ENCODE assay signal across 1 cellular context in the genomic region with DNA sequence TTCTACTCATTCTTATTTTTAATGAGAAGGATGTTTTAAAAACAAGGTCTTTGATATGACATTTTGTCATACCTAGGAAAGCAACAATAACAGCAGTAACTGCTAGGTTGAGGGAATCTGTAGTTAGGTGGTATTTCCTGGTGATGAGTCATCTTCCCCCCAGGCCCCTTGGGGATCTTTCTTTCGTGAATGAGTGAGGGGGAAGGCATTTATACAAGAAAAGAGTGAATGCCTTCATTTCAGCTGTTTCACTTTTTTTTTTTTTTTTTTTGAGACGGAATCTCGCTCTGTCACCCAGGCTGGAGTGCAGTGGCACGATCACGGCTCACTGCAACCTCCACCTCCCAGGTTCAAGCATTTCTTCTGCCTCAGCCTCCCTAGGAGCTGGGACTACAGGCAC.
A peak's percentile ranks its signal among the peaks of the same experiment; 100 is the strongest.
TF ChIP-seq lines count a peak whose summit lies in the region.

No MANE protein-coding gene starts in this region.

TF ChIP-seq in HEK293, 187 proteins besides CTCF, POLR2A, EP300 and RAD21 (continued from another document):
- TF ChIP-seq, protein P1, sequence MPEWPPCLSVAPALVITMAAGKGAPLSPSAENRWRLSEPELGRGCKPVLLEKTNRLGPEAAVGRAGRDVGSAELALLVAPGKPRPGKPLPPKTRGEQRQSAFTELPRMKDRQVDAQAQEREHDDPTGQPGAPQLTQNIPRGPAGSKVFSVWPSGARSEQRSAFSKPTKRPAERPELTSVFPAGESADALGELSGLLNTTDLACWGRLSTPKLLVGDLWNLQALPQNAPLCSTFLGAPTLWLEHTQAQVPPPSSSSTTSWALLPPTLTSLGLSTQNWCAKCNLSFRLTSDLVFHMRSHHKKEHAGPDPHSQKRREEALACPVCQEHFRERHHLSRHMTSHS (tag by site-specific recombination; IDR thresholded peaks at IDR 0.05) = no peak
- TF ChIP-seq ZNF18 (tag by site-specific recombination; IDR thresholded peaks at IDR 0.05) = no peak
- no peak for TF ChIP-seq ZNF394 (tag by site-specific recombination; IDR thresholded peaks at IDR 0.05; ENCODE audit: borderline replicate concordance)
- no peak for TF ChIP-seq ZNF626 (tag by site-specific recombination; IDR thresholded peaks at IDR 0.05)
- no peak for TF ChIP-seq MZF1 (tag by site-specific recombination; IDR thresholded peaks at IDR 0.05; ENCODE audit: borderline replicate concordance)
- no peak for TF ChIP-seq KLF9 (tag by site-specific recombination; IDR thresholded peaks at IDR 0.05; ENCODE audit: low read depth)
- TF ChIP-seq GLI4 (tag by site-specific recombination; IDR thresholded peaks at IDR 0.05) = no peak
- no peak for TF ChIP-seq ZNF133 (tag by site-specific recombination; IDR thresholded peaks at IDR 0.05)
- TF ChIP-seq PATZ1 (tag by site-specific recombination; IDR thresholded peaks at IDR 0.05) = no peak
- TF ChIP-seq FEZF1 (tag by site-specific recombination; IDR thresholded peaks at IDR 0.05) = no peak
- TF ChIP-seq, protein P2, sequence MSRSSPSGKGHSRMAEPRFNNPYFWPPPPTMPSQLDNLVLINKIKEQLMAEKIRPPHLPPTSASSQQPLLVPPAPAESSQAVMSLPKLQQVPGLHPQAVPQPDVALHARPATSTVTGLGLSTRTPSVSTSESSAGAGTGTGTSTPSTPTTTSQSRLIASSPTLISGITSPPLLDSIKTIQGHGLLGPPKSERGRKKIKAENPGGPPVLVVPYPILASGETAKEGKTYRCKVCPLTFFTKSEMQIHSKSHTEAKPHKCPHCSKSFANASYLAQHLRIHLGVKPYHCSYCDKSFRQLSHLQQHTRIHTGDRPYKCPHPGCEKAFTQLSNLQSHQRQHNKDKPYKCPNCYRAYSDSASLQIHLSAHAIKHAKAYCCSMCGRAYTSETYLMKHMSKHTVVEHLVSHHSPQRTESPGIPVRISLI (tag by site-specific recombination; IDR thresholded peaks at IDR 0.05) = peak; percentile 45; the same call in 1 of the 2 replicates
- no peak for TF ChIP-seq ZNF624 (tag by site-specific recombination; IDR thresholded peaks at IDR 0.05)
- no peak for TF ChIP-seq ZFHX2 (tag by site-specific recombination; conservative IDR thresholded peaks at IDR 0.05)
- TF ChIP-seq ZBTB20 (tag by site-specific recombination; IDR thresholded peaks at IDR 0.05) = no peak
- no peak for TF ChIP-seq ZNF692 (tag by site-specific recombination; IDR thresholded peaks at IDR 0.05)
- TF ChIP-seq, protein P3, sequence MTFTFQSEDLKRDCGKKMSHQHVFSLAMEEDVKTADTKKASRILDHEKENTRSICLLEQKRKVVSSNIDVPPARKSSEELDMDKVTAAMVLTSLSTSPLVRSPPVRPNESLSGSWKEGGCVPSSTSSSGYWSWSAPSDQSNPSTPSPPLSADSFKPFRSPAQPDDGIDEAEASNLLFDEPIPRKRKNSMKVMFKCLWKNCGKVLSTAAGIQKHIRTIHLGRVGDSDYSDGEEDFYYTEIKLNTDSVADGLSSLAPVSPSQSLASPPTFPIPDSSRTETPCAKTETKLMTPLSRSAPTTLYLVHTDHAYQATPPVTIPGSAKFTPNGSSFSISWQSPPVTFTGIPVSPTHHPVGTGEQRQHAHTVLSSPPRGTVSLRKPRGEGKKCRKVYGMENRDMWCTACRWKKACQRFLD (tag by site-specific recombination; IDR thresholded peaks at IDR 0.05) = no peak
- no peak for TF ChIP-seq ZNF558 (tag by site-specific recombination; IDR thresholded peaks at IDR 0.05)
- TF ChIP-seq, protein P4, sequence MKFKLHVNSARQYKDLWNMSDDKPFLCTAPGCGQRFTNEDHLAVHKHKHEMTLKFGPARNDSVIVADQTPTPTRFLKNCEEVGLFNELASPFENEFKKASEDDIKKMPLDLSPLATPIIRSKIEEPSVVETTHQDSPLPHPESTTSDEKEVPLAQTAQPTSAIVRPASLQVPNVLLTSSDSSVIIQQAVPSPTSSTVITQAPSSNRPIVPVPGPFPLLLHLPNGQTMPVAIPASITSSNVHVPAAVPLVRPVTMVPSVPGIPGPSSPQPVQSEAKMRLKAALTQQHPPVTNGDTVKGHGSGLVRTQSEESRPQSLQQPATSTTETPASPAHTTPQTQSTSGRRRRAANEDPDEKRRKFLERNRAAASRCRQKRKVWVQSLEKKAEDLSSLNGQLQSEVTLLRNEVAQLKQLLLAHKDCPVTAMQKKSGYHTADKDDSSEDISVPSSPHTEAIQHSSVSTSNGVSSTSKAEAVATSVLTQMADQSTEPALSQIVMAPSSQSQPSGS (tag by site-specific recombination; IDR thresholded peaks at IDR 0.05; ENCODE audit: low read depth) = no peak
- TF ChIP-seq ZFP69B (tag by site-specific recombination; IDR thresholded peaks at IDR 0.05) = no peak
- no peak for TF ChIP-seq ZNF354C (tag by site-specific recombination; IDR thresholded peaks at IDR 0.05; ENCODE audit: borderline replicate concordance, low read depth)
- TF ChIP-seq ZNF404 (tag by site-specific recombination; IDR thresholded peaks at IDR 0.05) = no peak
